ENCODE assay signal across 9 cellular contexts in the genomic region with DNA sequence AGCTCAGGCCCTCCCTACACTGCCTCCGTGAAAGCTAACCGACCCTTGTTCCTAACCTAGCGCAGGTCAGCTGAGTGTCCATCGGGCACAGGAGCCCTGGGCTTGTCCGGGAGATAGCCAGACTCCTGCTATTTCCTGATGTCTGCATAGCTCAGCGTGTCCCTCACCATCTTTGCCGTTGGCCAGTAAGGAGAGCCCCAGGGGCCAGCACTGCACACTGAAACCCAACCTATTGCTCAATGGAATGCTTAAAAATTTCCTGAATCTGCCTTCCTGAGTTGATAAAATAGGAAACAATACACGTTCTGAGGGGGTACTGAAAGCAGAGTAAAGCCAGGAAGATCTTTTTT. TPM values are rescaled to one million over a fixed set of nuclear protein-coding genes. Genes with fewer than 3 reads are reported as not detected.
DNase-seq lines count a peak whose midpoint lies in the region; ATAC-seq, FAIRE-seq and TF ChIP-seq lines count a peak whose summit lies in the region.
"Had no signal": no experiment of that assay in that cellular context is flagged by ENCODE, and none has a peak within 500 bp of the region (broad histone marks: within the 10 kb centered on the region; RNA-seq: fewer than 3 reads in every experiment).

No MANE protein-coding gene starts in this region.

- no peak for TF ChIP-seq EP300 in HepG2 (IDR thresholded peaks at IDR 0.05; ENCODE audit: low read depth in 2 of 2, low read length in 2 of 2)
- TF ChIP-seq EP300 in HepG2 (CRISPR knock-in tag; IDR thresholded peaks at IDR 0.05; ENCODE audit: borderline replicate concordance) = no peak

- DNase-seq in heart right ventricle (peak in 1 of 2 donors; percentile 18), Right ventricle myocardium superior (no peak), HepG2 (ENCODE audit: low spot score) (peak; percentile 5), prostate gland (ENCODE audit: low spot score) (no peak), HEK293T (ENCODE audit: extremely low spot score) (no peak)
- no peak for DNase-seq in activated naive CD8-positive, alpha-beta T cell treated with anti-CD3 and anti-CD28 coated beads, Interleukin-2, amount 10 ng/mL, durations not matched to agents 7 days and 5 days

- H2AFZ ChIP-seq in HepG2 (ENCODE audit: low read length) = no peak overlapping the region

- no peak for TF ChIP-seq RAD21 in HepG2 (CRISPR knock-in tag; IDR thresholded peaks at IDR 0.05)

- no peaks in the 10 kb centered on the region for H3K9me3 Mint-ChIP-seq in activated naive CD8-positive, alpha-beta T cell treated with anti-CD3 and anti-CD28 coated beads, Interleukin-2, amount 10 ng/mL, durations not matched to agents 7 days and 5 days

- H4K20me1 ChIP-seq in HepG2 (ENCODE audit: insufficient read depth, low read length) = no peaks in the 10 kb centered on the region

- no peak for TF ChIP-seq CTCF in heart right ventricle (IDR thresholded peaks at IDR 0.05)
- TF ChIP-seq CTCF in HepG2 (CRISPR knock-in tag; IDR thresholded peaks at IDR 0.05) = no peak
- no peak for TF ChIP-seq CTCF in prostate gland (IDR thresholded peaks at IDR 0.05)

- POLR2A ChIA-PET in activated naive CD8-positive, alpha-beta T cell treated with anti-CD3 and anti-CD28 coated beads, Interleukin-2, amount 10 ng/mL, durations not matched to agents 7 days and 5 days (lab: Charles Lee) = interaction anchor here (0.8 to 3.6 kb wide), 9 partner anchors 19 to 483 kb away, joined by 3 to 39 read pairs (median 7); no protein-coding TSS in a partner anchor
- POLR2A ChIA-PET in HepG2 (lab: Yijun Ruan, JAX) (interaction anchor here (1.5 kb wide), 1 partner anchor 158 kb away, joined by 7 read pairs; no protein-coding TSS in a partner anchor), HEK293T (lab: Yijun Ruan, JAX) (interaction anchor here (1.2 kb wide), 1 partner anchor 9 kb away, joined by 3 read pairs; no protein-coding TSS in a partner anchor)

- no peak for FAIRE-seq in HepG2 (lab: Jason Lieb, UNC)
- FAIRE-seq: G401.6 had no signal

- H3K9me3 ChIP-seq in heart right ventricle (no peaks in the 10 kb centered on the region), HepG2 (ENCODE audit: low read length) (no peaks in the 10 kb centered on the region), prostate gland (no peaks in the 10 kb centered on the region)

- H3K4me3 ChIP-seq in heart right ventricle (peak overlapping the region in 6 of 10 donors; percentile 2 to 63 (median 30)), HepG2 (replicated peaks in 1 of 3; ENCODE audit: insufficient read depth in 1 of 3, low read depth in 2 of 3, low read length in 3 of 3) (no peak overlapping the region), urinary bladder (ENCODE audit: low read depth, low read length) (peak overlapping the region; percentile 10), prostate gland (no peak overlapping the region)

- H3K4me1 Mint-ChIP-seq in activated naive CD8-positive, alpha-beta T cell treated with anti-CD3 and anti-CD28 coated beads, Interleukin-2, amount 10 ng/mL, durations not matched to agents 7 days and 5 days = peaks cover 89% of the 10 kb centered on the region

- TF ChIP-seq POLR2A in HepG2 (IDR thresholded peaks at IDR 0.05; ENCODE audit: insufficient read depth in 1 of 2, low read depth in 2 of 2, low read length in 2 of 2) = no peak
- no peak for TF ChIP-seq POLR2A in prostate gland (IDR thresholded peaks at IDR 0.05)

- CTCF ChIA-PET in HepG2 (lab: Yijun Ruan, JAX; ENCODE audit: low intra/inter-chr PET ratio, low total read pairs) (no interaction called here), HEK293T (lab: Yijun Ruan, JAX) (interaction anchor here (0.6 kb wide), 1 partner anchor 671 kb away, joined by 3 read pairs; no protein-coding TSS in a partner anchor)

- H3K9ac ChIP-seq in HepG2 (ENCODE audit: insufficient read depth, low read depth, low read length) = no peak overlapping the region

- H3K36me3 ChIP-seq in heart right ventricle = no peaks in the 10 kb centered on the region
- H3K36me3 ChIP-seq in HepG2 (replicated peaks in 1 of 2; ENCODE audit: control insufficient read depth in 1 of 2, insufficient read depth in 2 of 2, low read length in 2 of 2) = no peaks in the 10 kb centered on the region
- no peaks in the 10 kb centered on the region for H3K36me3 ChIP-seq in urinary bladder (ENCODE audit: insufficient read depth)
- no peaks in the 10 kb centered on the region for H3K36me3 ChIP-seq in prostate gland

- H3K36me3 Mint-ChIP-seq in activated naive CD8-positive, alpha-beta T cell treated with anti-CD3 and anti-CD28 coated beads, Interleukin-2, amount 10 ng/mL, durations not matched to agents 7 days and 5 days = peaks cover 5% of the 10 kb centered on the region

- WGBS in heart right ventricle, 2 donors = 34 to 44% methylated on average over 8 of the region's 8 CpGs
- 44% methylated on average over 6 of the region's 8 CpGs for WGBS in HepG2 (ENCODE audit: low lambda C conversion rate)
- WGBS in urinary bladder = 41% methylated on average over 8 of the region's 8 CpGs
- WGBS in prostate gland = 49% methylated on average over 8 of the region's 8 CpGs

- H3K4me3 Mint-ChIP-seq in activated naive CD8-positive, alpha-beta T cell treated with anti-CD3 and anti-CD28 coated beads, Interleukin-2, amount 10 ng/mL, durations not matched to agents 7 days and 5 days = peak overlapping the region; percentile 69

- H3K27me3 Mint-ChIP-seq in activated naive CD8-positive, alpha-beta T cell treated with anti-CD3 and anti-CD28 coated beads, Interleukin-2, amount 10 ng/mL, durations not matched to agents 7 days and 5 days = peaks cover 18% of the 10 kb centered on the region

- H3K27me3 ChIP-seq in heart right ventricle (peaks cover 0 to 41% (median 11%) of the 10 kb centered on the region in 7 donors), HepG2 (ENCODE audit: control insufficient read depth in 1 of 2, insufficient read depth in 2 of 2, low read length in 2 of 2) (no peaks in the 10 kb centered on the region), prostate gland (replicated peaks; ENCODE audit: insufficient read depth) (no peaks in the 10 kb centered on the region)

- no TSS peak for BruUV-seq in HepG2 (replicated peaks; lab: Mats Ljungman, UMichigan)

- in situ Hi-C loops in HepG2 (cut with HindIII; ENCODE audit: extremely low pct_ligation_motif_present, low pct_unique_long_range_greater_than_20kb) = no loop called here

- ATAC-seq in heart right ventricle (no peak), Right ventricle myocardium superior (ENCODE audit: poor library complexity) (no peak), HepG2 (peak; percentile 19; the same call in 1 of the 3 replicates), HG03439 (IDR thresholded peaks at IDR 0.05; ENCODE audit: unreplicated experiment) (no peak)
- ATAC-seq in activated naive CD8-positive, alpha-beta T cell treated with anti-CD3 and anti-CD28 coated beads, Interleukin-2, amount 10 ng/mL, durations not matched to agents 7 days and 5 days (ENCODE audit: low read depth) = no peak

- H3K4me1 ChIP-seq in heart right ventricle (peaks cover 0 to 89% (median 10%) of the 10 kb centered on the region in 9 donors), HepG2 (ENCODE audit: insufficient read depth, low read length) (peaks cover 41% of the 10 kb centered on the region), urinary bladder (ENCODE audit: insufficient read depth) (no peaks in the 10 kb centered on the region), prostate gland (replicated peaks) (peaks cover 3% of the 10 kb centered on the region)

- H3K4me2 ChIP-seq in HepG2 (ENCODE audit: low read depth, low read length) = peak overlapping the region; percentile 49

- H3K79me2 ChIP-seq in HepG2 (ENCODE audit: insufficient read depth, low read length) = no peaks in the 10 kb centered on the region

- intact Hi-C loops in heart right ventricle (cut with DNase I) (loop anchor here in 4 of 10 donors (5.0 to 10.0 kb wide), 3 partner anchors 160 to 808 kb away; no protein-coding TSS in a partner anchor), Right ventricle myocardium superior (cut with DNase I) (no loop called here), HepG2 (cut with micrococcal nuclease; ENCODE audit: unreplicated experiment) (no loop called here), prostate gland (cut with DNase I) (no loop called here)

- H3K27ac Mint-ChIP-seq in activated naive CD8-positive, alpha-beta T cell treated with anti-CD3 and anti-CD28 coated beads, Interleukin-2, amount 10 ng/mL, durations not matched to agents 7 days and 5 days = peak overlapping the region; percentile 89

- H3K27ac ChIP-seq in heart right ventricle = peak overlapping the region in 6 of 10 donors; percentile 13 to 86 (median 24)
- no peak overlapping the region for H3K27ac ChIP-seq in HepG2 (ENCODE audit: extremely low read length, insufficient read depth, low read length)
- H3K27ac ChIP-seq in urinary bladder (ENCODE audit: low read depth) = no peak overlapping the region
- H3K27ac ChIP-seq in prostate gland = no peak overlapping the region

RNA-seq across cellular contexts. Expression of a gene that starts 2.2 kb away (rescaled TPM):
- total RNA-seq in heart right ventricle (10 to 100 TPM in 1 of 10 donors, 1 to 10 TPM in 9; 2.1 to 29.3 (median 4.4) TPM), Right ventricle myocardium superior (1.5 TPM), HepG2 (2016; rRNA removed; fragmentation: Illumina TruSeq; extraction: Trizol) (4.4 and 5.4 TPM in 2 replicates), urinary bladder (15.6 TPM), prostate gland (10 to 100 TPM; 23.0 to 25.8 TPM)
- polyA plus RNA-seq in heart right ventricle (under 1 TPM; 0.88 to 0.93 TPM), HepG2 (2011; rRNA removed) (5.8 and 6.4 TPM in 2 replicates), urinary bladder (6.6 TPM)
- 10 to 100 TPM; 23.0 to 29.7 TPM for total RNA-seq in activated naive CD8-positive, alpha-beta T cell treated with anti-CD3 and anti-CD28 coated beads, Interleukin-2, amount 10 ng/mL, durations not matched to agents 7 days and 5 days
- total RNA-seq in HepG2 (2016; cell fraction: cytosol; rRNA removed; fragmentation: Illumina TruSeq; extraction: Trizol; ENCODE audit: low read depth) = 2.4 and 2.8 TPM in 2 replicates
- total RNA-seq in HepG2 (2016; cell fraction: insoluble cytoplasmic fraction; rRNA removed; fragmentation: Illumina TruSeq; extraction: Trizol) = 4.1 and 5.5 TPM in 2 replicates
- total RNA-seq in HepG2 (2016; cell fraction: membrane; rRNA removed; fragmentation: Illumina TruSeq; extraction: Trizol) = 5.1 and 5.5 TPM in 2 replicates
- total RNA-seq in HepG2 (2016; cell fraction: nucleus; rRNA removed; fragmentation: Illumina TruSeq; extraction: Trizol) = 16.6 and 18.1 TPM in 2 replicates
- 3.0 and 3.1 TPM in 2 replicates for polyA plus RNA-seq in HepG2 (2011; cell fraction: cytosol; rRNA removed)
- 18.7 and 27.2 TPM in 2 replicates for polyA plus RNA-seq in HepG2 (2011; cell fraction: nucleus; rRNA removed)
- 6.5 and 6.7 TPM in 2 replicates for polyA plus RNA-seq in HepG2 (2012)
- polyA plus RNA-seq in HepG2 (2016; cell fraction: cytosol; fragmentation: Illumina TruSeq; extraction: Trizol; ENCODE audit: low read depth) = 2.4 and 2.8 TPM in 2 replicates
- 7.5 and 8.8 TPM in 2 replicates for polyA plus RNA-seq in HepG2 (2016; cell fraction: insoluble cytoplasmic fraction; fragmentation: Illumina TruSeq; extraction: Trizol; ENCODE audit: low read depth)
- polyA plus RNA-seq in HepG2 (2016; cell fraction: membrane; fragmentation: Illumina TruSeq; extraction: Trizol; ENCODE audit: low read depth) = 5.2 and 5.9 TPM in 2 replicates
- polyA plus RNA-seq in HepG2 (2016; cell fraction: nucleus; fragmentation: Illumina TruSeq; extraction: Trizol; ENCODE audit: insufficient read depth, low read depth) = 13.0 and 13.3 TPM in 2 replicates
- polyA minus RNA-seq in HepG2 (2011; rRNA and poly(A)+ RNA removed; ENCODE audit: low replicate concordance) = 10.3 and 32.7 TPM in 2 replicates
- 3.1 and 6.2 TPM in 2 replicates for polyA minus RNA-seq in HepG2 (2011; cell fraction: cytosol; rRNA and poly(A)+ RNA removed)
- 103 and 105 TPM in 2 replicates for polyA minus RNA-seq in HepG2 (2011; cell fraction: nucleus; rRNA and poly(A)+ RNA removed)

Comparison
In these comparisons a context has a peak if more than half of its experiments do, and no peak if none do; other contexts are left out.
1. H3K27ac ChIP-seq: peak in heart right ventricle (6 of 10); none in HepG2 (single experiment), urinary bladder (single experiment) and prostate gland (0 of 2).
2. H3K4me3 ChIP-seq: peak in heart right ventricle (6 of 10) and urinary bladder (single experiment); none in HepG2 (0 of 3) and prostate gland (0 of 2).